15 cellular contexts compared by ENCODE assay signal in genomic region chr1:247357062-247357780, GRCh38. TPM values are rescaled to one million over a fixed set of nuclear protein-coding genes. Genes with fewer than 3 reads are reported as not detected.
DNase-seq lines count a peak whose midpoint lies in the region; ATAC-seq and TF ChIP-seq lines count a peak whose summit lies in the region.
"Had no signal": no experiment of that assay in that cellular context is flagged by ENCODE, and none has a peak within 500 bp of the region (broad histone marks: within the 10 kb centered on the region; RNA-seq: fewer than 3 reads in every experiment).

No MANE protein-coding gene starts in this region.

- H3K9ac ChIP-seq in OCI-LY3 (ENCODE audit: low read length) = peak overlapping the region; percentile 49
- H3K9ac ChIP-seq: neural progenitor cell had no signal

- peaks cover 4 to 5% of the 10 kb centered on the region in 2 donors for H3K36me3 Mint-ChIP-seq in CD14-positive monocyte
- H3K36me3 Mint-ChIP-seq: immature natural killer cell had no signal

- no peaks in the 10 kb centered on the region for H4K20me1 ChIP-seq in OCI-LY3 (ENCODE audit: insufficient read depth, low read length)

- peak overlapping the region in 2 of 7 donors; percentile 89 to 97 for H3K27ac Mint-ChIP-seq in CD14-positive monocyte
- H3K27ac Mint-ChIP-seq: immature natural killer cell, neural progenitor cell had no signal

- peak overlapping the region; percentile 65 for H3K4me3 ChIP-seq in OCI-LY3 (ENCODE audit: low read length)
- H3K4me3 ChIP-seq: neural progenitor cell had no signal

- DNase-seq in Caki2 (ENCODE audit: low read depth) = peak; percentile 15
- DNase-seq in Right ventricle myocardium superior = no peak
- no peak for DNase-seq in omental fat pad (ENCODE audit: low spot score)
- no peak for DNase-seq in CD14-positive monocyte (ENCODE audit: low spot score)
- no peak for DNase-seq in ecto neural progenitor cell (ENCODE audit: low spot score)
- no peak for DNase-seq in NCI-H524 treated with DMSO at 0.1 percent for 48 hours (lab: John Stamatoyannopoulos, UW)
- DNase-seq: immature natural killer cell; NCI-H1105; stimulated activated CD8-positive, alpha-beta memory T cell treated with anti-CD3 and anti-CD28 coated beads, Interleukin-4, amount 100 ng/mL, for 48 hours had no signal

- intact Hi-C loops in Right ventricle myocardium superior (cut with DNase I) (no loop called here), CD14-positive monocyte (cut with micrococcal nuclease) (no loop called here)

- ATAC-seq in Right ventricle myocardium superior (ENCODE audit: poor library complexity) (peak; percentile 53), omental fat pad (ENCODE audit: low FRiP score) (peak; percentile 45), HG03095 (IDR thresholded peaks at IDR 0.05; ENCODE audit: unreplicated experiment) (no peak)
- ATAC-seq: SK-N-SH treated with all-trans-retinoic acid at 6 μM for 48 hours had no signal

- no peaks in the 10 kb centered on the region for H3K36me3 ChIP-seq in OCI-LY3 (replicated peaks; ENCODE audit: low read depth, low read length)
- H3K36me3 ChIP-seq: neural progenitor cell had no signal

- H3K27me3 ChIP-seq in OCI-LY3 (ENCODE audit: low read depth, low read length) = peaks cover 5% of the 10 kb centered on the region; the same call in 1 of the 2 replicates
- H3K27me3 ChIP-seq: neural progenitor cell had no signal

- peaks cover 44% of the 10 kb centered on the region for H3K4me1 ChIP-seq in OCI-LY3 (ENCODE audit: low read length)

- in situ Hi-C loops in Caki2 (cut with HindIII; ENCODE audit: low pct_unique_long_range_greater_than_20kb, low sequenced_read_pairs) = no loop called here

- peaks cover 52% of the 10 kb centered on the region for H3K4me1 Mint-ChIP-seq in CD14-positive monocyte

- H3K4me3 Mint-ChIP-seq in CD14-positive monocyte = no peak overlapping the region
- H3K4me3 Mint-ChIP-seq: immature natural killer cell, neural progenitor cell had no signal

- peaks cover 4 to 13% (median 8%) of the 10 kb centered on the region in 3 donors for H3K27me3 Mint-ChIP-seq in CD14-positive monocyte (ENCODE audit: low read depth in 3 of 3)

- no peaks in the 10 kb centered on the region for H3K79me2 ChIP-seq in OCI-LY3 (ENCODE audit: low read length)

- H3K27ac ChIP-seq in OCI-LY3 (ENCODE audit: low read length) = peak overlapping the region; percentile 51
- H3K27ac ChIP-seq: HL-60, neural progenitor cell had no signal

- H3K9me3 ChIP-seq in OCI-LY3 (ENCODE audit: insufficient read depth, low read length) = no peaks in the 10 kb centered on the region

- 0 out of 2 replicates have a peak overlapping the region, but pooled peaks have one; percentile 14 for H2AFZ ChIP-seq in OCI-LY3 (ENCODE audit: low read depth, low read length)
- H2AFZ ChIP-seq: neural progenitor cell had no signal

- no peak for TF ChIP-seq CTCF in OCI-LY3 (IDR thresholded peaks at IDR 0.05; ENCODE audit: low read depth, low read length)
- no peak for TF ChIP-seq CTCF in omental fat pad (IDR thresholded peaks at IDR 0.05)
- TF ChIP-seq CTCF in CD14-positive monocyte (IDR thresholded peaks at IDR 0.05) = no peak

- H3K4me2 ChIP-seq in OCI-LY3 (ENCODE audit: low read length) = peak overlapping the region; percentile 71
- H3K4me2 ChIP-seq: neural progenitor cell had no signal

- peaks cover 5 to 23% (median 10%) of the 10 kb centered on the region in 7 donors for H3K9me3 Mint-ChIP-seq in CD14-positive monocyte
- H3K9me3 Mint-ChIP-seq: immature natural killer cell had no signal

RNA-seq across cellular contexts. Expression of gene ZNF496, which starts 25.6 kb away (rescaled TPM):
- 30.9 and 47.0 TPM in 2 replicates for total RNA-seq in Caki2 (2014; rRNA removed; shearing (Covaris generic); ENCODE audit: low replicate concordance)
- 12.2 TPM for total RNA-seq in Right ventricle myocardium superior
- total RNA-seq in omental fat pad = 10 to 100 TPM; 18.8 to 31.5 (median 26.6) TPM
- 1 to 10 TPM; 1.6 to 2.4 TPM for polyA plus RNA-seq in CD14-positive monocyte

RNA-seq across cellular contexts. Expression of gene NLRP3, which starts 58.8 kb away (rescaled TPM):
- not detected in 2 replicates for total RNA-seq in Caki2 (2014; rRNA removed; shearing (Covaris generic); ENCODE audit: low replicate concordance)
- total RNA-seq in Right ventricle myocardium superior (0.56 TPM), omental fat pad (10 to 100 TPM in 3 of 4 donors, 1 to 10 TPM in 1; 7.1 to 17.7 (median 14.4) TPM)
- polyA plus RNA-seq in CD14-positive monocyte = 10 to 100 TPM; 56.2 to 61.9 TPM
- total RNA-seq: G401 had no signal
